ENCODE assay signal across 8 cellular contexts in the genomic region with DNA sequence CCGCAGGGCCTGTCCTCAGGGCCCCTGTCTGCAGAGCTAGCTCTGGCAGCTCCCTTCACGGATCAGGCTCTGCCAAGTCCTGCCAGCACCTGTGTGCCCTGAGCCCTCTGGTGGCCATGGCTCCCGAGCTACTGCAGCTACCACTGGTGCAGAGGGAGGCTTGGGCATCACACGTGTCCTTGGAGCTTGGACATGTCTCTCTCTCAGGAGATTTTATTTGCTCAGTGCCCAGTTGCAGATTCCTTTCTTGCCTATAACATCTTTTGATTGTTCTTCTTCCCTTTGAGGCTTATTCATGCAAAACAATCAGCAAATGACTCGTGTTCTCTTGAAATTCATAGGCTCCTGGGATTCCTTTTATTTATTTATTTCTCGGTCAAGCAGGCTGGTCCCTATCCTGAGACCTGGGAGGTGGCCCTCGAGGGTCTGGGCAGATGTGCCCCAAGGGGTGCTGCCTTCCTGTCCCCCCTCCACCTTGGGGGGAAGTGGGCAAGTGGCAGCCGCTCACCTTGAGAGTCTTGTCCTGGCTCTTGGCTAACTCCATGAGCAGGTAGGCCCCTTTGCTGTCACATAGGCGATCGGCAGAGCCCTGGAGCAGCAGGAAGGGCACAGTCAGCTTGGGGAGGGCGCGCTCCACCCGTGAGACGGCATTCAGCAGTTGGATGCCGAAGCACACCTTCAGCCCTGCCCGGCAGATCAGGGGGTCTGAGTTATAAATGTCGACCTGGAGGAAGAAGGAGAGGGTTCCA. TPM values are rescaled to one million over a fixed set of nuclear protein-coding genes. Genes with fewer than 3 reads are reported as not detected.
DNase-seq lines count a peak whose midpoint lies in the region; ATAC-seq, FAIRE-seq and TF ChIP-seq lines count a peak whose summit lies in the region.

No MANE protein-coding gene starts in this region.

- no peak overlapping the region for H3K27ac Mint-ChIP-seq in CD4-positive, alpha-beta memory T cell

- in situ Hi-C loops in GM12878 (cut with MboI) (no loop called here), HepG2 (cut with HindIII; ENCODE audit: extremely low pct_ligation_motif_present, low pct_unique_long_range_greater_than_20kb) (loop anchor here (5.0 kb wide), 1 partner anchor 138 kb away; no protein-coding TSS in a partner anchor)

- intact Hi-C loops in CD4-positive, alpha-beta memory T cell (cut with micrococcal nuclease) = loop anchor here (1.0 to 5.0 kb wide), 2 partner anchors 42 to 102 kb away; a partner anchor contains a TSS
- intact Hi-C loops in GM12878 (cut with micrococcal nuclease; ENCODE audit: unreplicated experiment) (loop anchor here (5.0 kb wide), 2 partner anchors 58 to 138 kb away; no protein-coding TSS in a partner anchor), HepG2 (cut with micrococcal nuclease; ENCODE audit: unreplicated experiment) (loop anchor here (2.0 to 10.0 kb wide), 3 partner anchors 42 to 140 kb away; a partner anchor contains a TSS)

- H3K4me1 ChIP-seq in CD4-positive, alpha-beta memory T cell (ENCODE audit: insufficient read depth, low read length) = no peaks in the 10 kb centered on the region
- H3K4me1 ChIP-seq in Peyer's patch (peaks cover 0 to 36% (median 0%) of the 10 kb centered on the region in 4 donors), GM12878 (ENCODE audit: control insufficient read depth, insufficient read depth, low read length) (peaks cover 14% of the 10 kb centered on the region), HepG2 (ENCODE audit: insufficient read depth, low read length) (peaks cover 18% of the 10 kb centered on the region)

- no peaks in the 10 kb centered on the region for H3K36me3 Mint-ChIP-seq in CD4-positive, alpha-beta memory T cell

- no peaks in the 10 kb centered on the region for H3K9me3 ChIP-seq in CD4-positive, alpha-beta memory T cell (ENCODE audit: control insufficient read depth in 1 of 2, low read length in 2 of 2)
- H3K9me3 ChIP-seq in Peyer's patch (no peaks in the 10 kb centered on the region), GM12878 (replicated peaks; ENCODE audit: control insufficient read depth, insufficient read depth, low read length) (no peaks in the 10 kb centered on the region), HepG2 (ENCODE audit: low read length) (no peaks in the 10 kb centered on the region)

- no peaks in the 10 kb centered on the region for H3K36me3 ChIP-seq in CD4-positive, alpha-beta memory T cell (ENCODE audit: insufficient read depth, low read length)
- H3K36me3 ChIP-seq in Peyer's patch (peaks cover 0 to 37% (median 0%) of the 10 kb centered on the region in 3 donors), GM12878 (ENCODE audit: control insufficient read depth in 2 of 2, insufficient read depth in 2 of 2, low read length in 1 of 2) (peaks cover 25 to 50% of the 10 kb centered on the region in 2 experiments), HepG2 (replicated peaks in 1 of 2; ENCODE audit: control insufficient read depth in 1 of 2, insufficient read depth in 2 of 2, low read length in 2 of 2) (no peaks in the 10 kb centered on the region)

- no peaks in the 10 kb centered on the region for H3K27me3 ChIP-seq in CD4-positive, alpha-beta memory T cell (ENCODE audit: insufficient read depth, low read length)
- H3K27me3 ChIP-seq in Peyer's patch = no peaks in the 10 kb centered on the region
- H3K27me3 ChIP-seq in GM12878 (replicated peaks in 1 of 2; ENCODE audit: control insufficient read depth in 2 of 2, insufficient read depth in 2 of 2, low read length in 1 of 2) = no peaks in the 10 kb centered on the region
- peaks cover 0 to 3% of the 10 kb centered on the region in 2 experiments; a peak in 1 of 5 replicates for H3K27me3 ChIP-seq in HepG2 (ENCODE audit: control insufficient read depth in 1 of 2, insufficient read depth in 2 of 2, low read length in 2 of 2)

- 73% methylated on average over 17 of the region's 17 CpGs for WGBS in GM12878 (ENCODE audit: insufficient coverage, insufficient replicate concordance, low lambda C conversion rate, missing lambda C conversion rate)
- WGBS in HepG2 (ENCODE audit: low lambda C conversion rate) = 39% methylated on average over 11 of the region's 17 CpGs

- H3K9ac ChIP-seq in GM12878 (ENCODE audit: control insufficient read depth, insufficient read depth, low read length) (no peak overlapping the region), HepG2 (ENCODE audit: insufficient read depth, low read depth, low read length) (no peak overlapping the region)

- no peak overlapping the region for H3K4me2 ChIP-seq in GM12878 (ENCODE audit: control insufficient read depth, insufficient read depth)
- no peak overlapping the region for H3K4me2 ChIP-seq in HepG2 (ENCODE audit: low read depth, low read length)

- TF ChIP-seq CTCF in Peyer's patch (IDR thresholded peaks at IDR 0.05) = peak in 3 of 6 experiments; percentile 31 to 46 (median 37)
- TF ChIP-seq CTCF in GM12878 (IDR thresholded peaks at IDR 0.05 in 2 of 3, conservative IDR thresholded peaks at IDR 0.05 in 1 of 3; ENCODE audit: control insufficient read depth in 2 of 3, extremely low read depth in 1 of 3, insufficient read depth in 1 of 3, low read depth in 3 of 3, low read length in 3 of 3) = peak; percentile 26 to 43 (median 37); a peak in 4 of 6 replicates
- TF ChIP-seq CTCF in HepG2 (CRISPR knock-in tag; IDR thresholded peaks at IDR 0.05) = peak; percentile 68

- peak in 4 of 5 donors; percentile 36 to 46 (median 41) for DNase-seq in CD4-positive, alpha-beta memory T cell
- DNase-seq in HT1080 (ENCODE audit: low read depth) (peak; percentile 82), Peyer's patch (peak in 2 of 3 donors; percentile 37 to 65), GM12878 (ENCODE audit: low read depth, low spot score) (no peak), HepG2 (ENCODE audit: low spot score) (peak; percentile 57), middle frontal gyrus (ENCODE audit: extremely low spot score, low spot score) (no peak)

- no peak overlapping the region for H3K4me3 Mint-ChIP-seq in CD4-positive, alpha-beta memory T cell

- H2AFZ ChIP-seq in GM12878 (ENCODE audit: control insufficient read depth, low read depth, low read length) (no peak overlapping the region), HepG2 (ENCODE audit: low read length) (no peak overlapping the region)

- SMC1A ChIA-PET in GM12878 (lab: Charles Lee; ENCODE audit: uncharacterized antibody, unreplicated experiment) = interaction anchor here (0.8 to 1.6 kb wide), 3 partner anchors 32 to 265 kb away, joined by 3 to 4 read pairs (median 3); no protein-coding TSS in a partner anchor

- ATAC-seq in GM12878 (peak; percentile 25; the same call in 1 of the 3 replicates), HepG2 (peak; percentile 49), GM19452 (IDR thresholded peaks at IDR 0.05; ENCODE audit: unreplicated experiment) (no peak), HG03045 (IDR thresholded peaks at IDR 0.05; ENCODE audit: unreplicated experiment) (no peak)

- H3K27me3 Mint-ChIP-seq in CD4-positive, alpha-beta memory T cell = peaks cover 0 to 1% of the 10 kb centered on the region in 2 donors

- CTCF ChIA-PET in CD4-positive, alpha-beta memory T cell (lab: Charles Lee; ENCODE audit: partially characterized antibody) = interaction anchor here (0.5 to 5.0 kb wide), 18 partner anchors 11 to 124 kb away, joined by 3 to 63 read pairs (median 3); a partner anchor contains a TSS
- CTCF ChIA-PET in GM12878 (lab: Yijun Ruan, JAX) = interaction anchor here (0.7 to 2.9 kb wide), 7 partner anchors 14 to 274 kb away, joined by 3 to 14 read pairs (median 3); no protein-coding TSS in a partner anchor
- CTCF ChIA-PET in HepG2 (lab: Yijun Ruan, JAX; ENCODE audit: low intra/inter-chr PET ratio, low total read pairs) = interaction anchor here (0.7 to 1.2 kb wide), 2 partner anchors 42 to 120 kb away, joined by 3 to 7 read pairs; no protein-coding TSS in a partner anchor

- H3K4me3 ChIP-seq in CD4-positive, alpha-beta memory T cell (ENCODE audit: low read length in 2 of 2) = no peak overlapping the region
- H3K4me3 ChIP-seq in Peyer's patch (no peak overlapping the region), GM12878 (no peak overlapping the region), HepG2 (replicated peaks in 1 of 3; ENCODE audit: insufficient read depth in 1 of 3, low read depth in 2 of 3, low read length in 3 of 3) (no peak overlapping the region)

- RAD21 ChIA-PET in GM12878 (lab: Charles Lee; ENCODE audit: unreplicated experiment) = interaction anchor here (0.5 to 1.0 kb wide), 3 partner anchors 28 to 129 kb away, joined by 3 read pairs; no protein-coding TSS in a partner anchor

- TF ChIP-seq POLR2A in Peyer's patch (IDR thresholded peaks at IDR 0.05) (no peak), GM12878 (IDR thresholded peaks at IDR 0.05; ENCODE audit: low read depth, low read length) (0 out of 2 replicates have a peak, but pooled peaks have one; percentile 27), HepG2 (IDR thresholded peaks at IDR 0.05; ENCODE audit: insufficient read depth in 1 of 2, low read depth in 2 of 2, low read length in 2 of 2) (no peak)

- TF ChIP-seq RAD21 in GM12878 (IDR thresholded peaks at IDR 0.05; ENCODE audit: insufficient read depth, low read depth, low read length) = no peak
- no peak for TF ChIP-seq RAD21 in HepG2 (CRISPR knock-in tag; IDR thresholded peaks at IDR 0.05)

- H4K20me1 ChIP-seq in GM12878 (ENCODE audit: control insufficient read depth, insufficient read depth) = no peaks in the 10 kb centered on the region
- H4K20me1 ChIP-seq in HepG2 (ENCODE audit: insufficient read depth, low read length) = no peaks in the 10 kb centered on the region

- no peak overlapping the region for H3K27ac ChIP-seq in CD4-positive, alpha-beta memory T cell (ENCODE audit: low read depth, low read length)
- H3K27ac ChIP-seq in Peyer's patch = no peak overlapping the region
- H3K27ac ChIP-seq in GM12878 (ENCODE audit: control insufficient read depth, insufficient read depth) = no peak overlapping the region
- no peak overlapping the region for H3K27ac ChIP-seq in HepG2 (ENCODE audit: extremely low read length, insufficient read depth, low read length)

- H3K9me3 Mint-ChIP-seq in CD4-positive, alpha-beta memory T cell = no peaks in the 10 kb centered on the region

- H3K79me2 ChIP-seq in GM12878 (ENCODE audit: control insufficient read depth, insufficient read depth, low read length) = no peaks in the 10 kb centered on the region
- H3K79me2 ChIP-seq in HepG2 (ENCODE audit: insufficient read depth, low read length) = no peaks in the 10 kb centered on the region

- peaks cover 0 to 4% (median 2%) of the 10 kb centered on the region in 4 donors for H3K4me1 Mint-ChIP-seq in CD4-positive, alpha-beta memory T cell

- FAIRE-seq in GM12878 (lab: Jason Lieb, UNC) = no peak
- FAIRE-seq in HepG2 (lab: Jason Lieb, UNC) = no peak

- POLR2A ChIA-PET in CD4-positive, alpha-beta memory T cell (lab: Charles Lee; ENCODE audit: partially characterized antibody) = interaction anchor here (0.6 to 4.2 kb wide), 4 partner anchors 11 to 1836 kb away, joined by 3 to 16 read pairs (median 4); a partner anchor contains a TSS
- POLR2A ChIA-PET in GM12878 (lab: Charles Lee) (interaction anchor here (0.6 to 1.0 kb wide), 3 partner anchors 12 to 127 kb away, joined by 3 to 4 read pairs (median 3); a partner anchor contains a TSS), HepG2 (lab: Yijun Ruan, JAX) (no interaction called here)

- BruUV-seq in GM12878 (replicated peaks; lab: Mats Ljungman, UMichigan) (no TSS peak), HepG2 (replicated peaks; lab: Mats Ljungman, UMichigan) (no TSS peak)

- TF ChIP-seq EP300 in GM12878 (IDR thresholded peaks at IDR 0.05; ENCODE audit: borderline replicate concordance in 1 of 2, control insufficient read depth in 1 of 2, low read depth in 2 of 2, low read length in 2 of 2) (no peak), HepG2 (IDR thresholded peaks at IDR 0.05; ENCODE audit: low read depth in 2 of 2, low read length in 2 of 2) (no peak), HepG2 (CRISPR knock-in tag; IDR thresholded peaks at IDR 0.05; ENCODE audit: borderline replicate concordance) (no peak)

RNA-seq across cellular contexts. Expression of a gene that starts 21.9 kb away (rescaled TPM):
- total RNA-seq in CD4-positive, alpha-beta memory T cell = 100 to 1,000 TPM; 167 to 169 TPM
- polyA plus RNA-seq in CD4-positive, alpha-beta memory T cell = 10 to 100 TPM; 66.9 to 72.9 TPM
- total RNA-seq in HT1080 (2014; rRNA removed; shearing (Covaris generic)) = 6.6 and 16.8 TPM in 2 replicates
- polyA plus RNA-seq in HT1080 (2015; cell fraction: cytosol; rRNA removed) = 28.9 and 31.7 TPM in 2 replicates
- polyA plus RNA-seq in HT1080 (2015; cell fraction: nucleus; rRNA removed) = 137 and 138 TPM in 2 replicates
- 10 to 100 TPM; 38.5 to 80.0 (median 57.1) TPM for total RNA-seq in Peyer's patch
- 15.1 and 16.1 TPM in 2 replicates for total RNA-seq in GM12878 (2013; cell fraction: nucleolus; rRNA removed)
- 5.7 and 7.1 TPM in 2 replicates for total RNA-seq in GM12878 (2014; rRNA removed)
- 1.9 and 2.1 TPM in 2 replicates for total RNA-seq in GM12878 (2014; rRNA removed; fragmentation: Illumina TruSeq; extraction: Trizol)
- 10.1 and 10.6 TPM in 2 replicates for total RNA-seq in GM12878 (2021)
- polyA plus RNA-seq in GM12878 (2011; ENCODE audit: low read depth) = 5.6 TPM
- polyA plus RNA-seq in GM12878 (2011; rRNA removed) = 4.1 and 7.2 TPM in 2 replicates
- 8.9 and 12.4 TPM in 2 replicates for polyA plus RNA-seq in GM12878 (2011; cell fraction: cytosol; rRNA removed)
- 53.7 and 56.1 TPM in 2 replicates for polyA plus RNA-seq in GM12878 (2011; cell fraction: nucleus; rRNA removed)
- 13.6 and 13.8 TPM in 2 replicates for polyA plus RNA-seq in GM12878 (2012)
- polyA plus RNA-seq in GM12878 (2014; fragmentation: Illumina TruSeq; extraction: Trizol) = 1.0 and 2.4 TPM in 2 replicates
- polyA plus RNA-seq in GM12878 (2014; fragmentation: Nextera tagmentation; extraction: Ambion mirVana) = under 1 TPM; 0.11 to 0.31 TPM
- polyA plus RNA-seq in GM12878 (2014; rRNA removed) = 10.2 and 12.9 TPM in 2 replicates
- 1 to 10 TPM; 7.7 to 9.2 TPM for polyA plus RNA-seq in GM12878 (2016; fragmentation: Nextera tagmentation; extraction: Ambion mirVana)
- 6.8 and 8.2 TPM in 2 replicates for polyA minus RNA-seq in GM12878 (2011; rRNA and poly(A)+ RNA removed)
- polyA minus RNA-seq in GM12878 (2011; cell fraction: cytosol; rRNA and poly(A)+ RNA removed) = 1.9 and 5.0 TPM in 2 replicates
- polyA minus RNA-seq in GM12878 (2011; cell fraction: nucleus; rRNA and poly(A)+ RNA removed) = 9.6 and 12.6 TPM in 2 replicates
- total RNA-seq in HepG2 (2016; rRNA removed; fragmentation: Illumina TruSeq; extraction: Trizol) = 0.24 and 0.42 TPM in 2 replicates
- 0.09 and 0.30 TPM in 2 replicates for total RNA-seq in HepG2 (2016; cell fraction: cytosol; rRNA removed; fragmentation: Illumina TruSeq; extraction: Trizol; ENCODE audit: low read depth)
- total RNA-seq in HepG2 (2016; cell fraction: insoluble cytoplasmic fraction; rRNA removed; fragmentation: Illumina TruSeq; extraction: Trizol) = 0.13 and 0.30 TPM in 2 replicates
- 0.56 and 0.72 TPM in 2 replicates for total RNA-seq in HepG2 (2016; cell fraction: membrane; rRNA removed; fragmentation: Illumina TruSeq; extraction: Trizol)
- 1.0 and 2.3 TPM in 2 replicates for total RNA-seq in HepG2 (2016; cell fraction: nucleus; rRNA removed; fragmentation: Illumina TruSeq; extraction: Trizol)
- 14.5 and 17.9 TPM in 2 replicates for polyA plus RNA-seq in HepG2 (2011; rRNA removed)
- 12.3 and 15.2 TPM in 2 replicates for polyA plus RNA-seq in HepG2 (2011; cell fraction: cytosol; rRNA removed)
- polyA plus RNA-seq in HepG2 (2011; cell fraction: nucleus; rRNA removed) = 97.1 and 99.3 TPM in 2 replicates
- 7.0 and 10.3 TPM in 2 replicates for polyA plus RNA-seq in HepG2 (2012)
- 0.44 and 0.71 TPM in 2 replicates for polyA plus RNA-seq in HepG2 (2016; cell fraction: cytosol; fragmentation: Illumina TruSeq; extraction: Trizol; ENCODE audit: low read depth)
- polyA plus RNA-seq in HepG2 (2016; cell fraction: insoluble cytoplasmic fraction; fragmentation: Illumina TruSeq; extraction: Trizol; ENCODE audit: low read depth) = 0.98 and 1.0 TPM in 2 replicates
- 0.39 and 0.88 TPM in 2 replicates for polyA plus RNA-seq in HepG2 (2016; cell fraction: membrane; fragmentation: Illumina TruSeq; extraction: Trizol; ENCODE audit: low read depth)
- polyA plus RNA-seq in HepG2 (2016; cell fraction: nucleus; fragmentation: Illumina TruSeq; extraction: Trizol; ENCODE audit: insufficient read depth, low read depth) = 2.9 and 3.4 TPM in 2 replicates
- 33.1 and 57.2 TPM in 2 replicates for polyA minus RNA-seq in HepG2 (2011; rRNA and poly(A)+ RNA removed; ENCODE audit: low replicate concordance)
- polyA minus RNA-seq in HepG2 (2011; cell fraction: cytosol; rRNA and poly(A)+ RNA removed) = 6.9 and 10.2 TPM in 2 replicates
- polyA minus RNA-seq in HepG2 (2011; cell fraction: nucleus; rRNA and poly(A)+ RNA removed) = 15.7 and 18.6 TPM in 2 replicates

Comparison
In these comparisons a context has a peak if more than half of its experiments do, and no peak if none do; other contexts are left out.
1. DNase-seq: peak in CD4-positive, alpha-beta memory T cell (4 of 5), HT1080 (single experiment), Peyer's patch (2 of 3) and HepG2 (single experiment); none in GM12878 (single experiment) and middle frontal gyrus (single experiment).
2. ATAC-seq: peak in GM12878 (single experiment) and HepG2 (single experiment); none in GM19452 (single experiment) and HG03045 (single experiment).